ENCODE assay signal across 23 cellular contexts in genomic region chr1:24297187-24297851, GRCh38. TPM values are rescaled to one million over a fixed set of nuclear protein-coding genes. Genes with fewer than 3 reads are reported as not detected.
A peak's percentile ranks its signal among the peaks of the same experiment; 100 is the strongest.
DNase-seq lines count a peak whose midpoint lies in the region; ATAC-seq, FAIRE-seq and TF ChIP-seq lines count a peak whose summit lies in the region.
"Had no signal": no experiment of that assay in that cellular context is flagged by ENCODE, and none has a peak within 500 bp of the region (broad histone marks: within the 10 kb centered on the region; RNA-seq: fewer than 3 reads in every experiment).

No MANE protein-coding gene starts in this region.

- no peak overlapping the region for H4K5ac ChIP-seq in H1 (ENCODE audit: insufficient read length, low read depth, low read length)

- no peak overlapping the region for H2AK5ac ChIP-seq in H1 (ENCODE audit: low read depth, low read length)

- POLR2A ChIA-PET in A673 (lab: Charles Lee; ENCODE audit: low non-redundant PET) (interaction anchor here (0.7 kb wide), 2 partner anchors 10 to 33 kb away, joined by 4 to 6 read pairs; no protein-coding TSS in a partner anchor), H1 (lab: Charles Lee; ENCODE audit: partially characterized antibody) (interaction anchor here (0.9 kb wide), 1 partner anchor 21 kb away, joined by 3 read pairs; no protein-coding TSS in a partner anchor)

- H2AFZ ChIP-seq in H1 (ENCODE audit: low read length), result no peak overlapping the region; the same call in 1 of the 2 replicates

- no peaks in the 10 kb centered on the region for H3K9me3 Mint-ChIP-seq in nephron progenitor cell
- H3K9me3 Mint-ChIP-seq: HFFc6 had no signal

- CTCF ChIA-PET in A673 (lab: Charles Lee), result no interaction called here
- CTCF ChIA-PET in H1 (lab: Charles Lee; ENCODE audit: partially characterized antibody), result interaction anchor here (1.0 to 5.7 kb wide), 7 partner anchors 12 to 142 kb away, joined by 3 to 28 read pairs (median 6); no protein-coding TSS in a partner anchor

- no TSS peak for BruUV-seq in A673 (replicated peaks; lab: Mats Ljungman, UMichigan)

- H4K20me1 ChIP-seq in H1 (replicated peaks in 1 of 2; ENCODE audit: control insufficient read depth in 1 of 2, insufficient read depth in 2 of 2, low read length in 2 of 2), result no peaks in the 10 kb centered on the region

- no peaks in the 10 kb centered on the region for H3K36me3 Mint-ChIP-seq in nephron progenitor cell (ENCODE audit: low read depth)
- H3K36me3 Mint-ChIP-seq: CD4-positive, CD25-positive, alpha-beta regulatory T cell had no signal

- H3K79me2 ChIP-seq in H1 (ENCODE audit: control insufficient read depth in 1 of 2, insufficient read depth in 2 of 2, low read length in 2 of 2), result no peaks in the 10 kb centered on the region

- no peak overlapping the region for H2BK12ac ChIP-seq in H1 (ENCODE audit: low read depth, low read length)

- no peak overlapping the region for H3K4me2 ChIP-seq in H1 (ENCODE audit: insufficient read depth in 1 of 2, low read depth in 2 of 2, low read length in 2 of 2)

- no peak overlapping the region for H3K18ac ChIP-seq in H1 (ENCODE audit: extremely low read depth, low read length)

- H3K27ac ChIP-seq in A673 (ENCODE audit: low read depth, low read length, poor library complexity, severe bottlenecking) (no peak overlapping the region), H1 (ENCODE audit: low read depth, low read length) (no peak overlapping the region)

- WGBS in H1 (ENCODE audit: extremely low coverage in 1 of 2, insufficient coverage in 1 of 2, insufficient read length in 1 of 2, insufficient replicate concordance in 2 of 2, low coverage in 1 of 2, low lambda C conversion rate in 2 of 2, missing lambda C conversion rate in 1 of 2), 2 experiments, result 90% methylated on average over 5 of the region's 5 CpGs; no CpG with 5 or more reads in 1 of the 2 experiments

- H3K4me1 ChIP-seq in A673 (ENCODE audit: insufficient read depth, low read length, poor library complexity, severe bottlenecking), result peaks cover 29% of the 10 kb centered on the region
- peaks cover 2 to 13% (median 7%) of the 10 kb centered on the region in 4 experiments; a peak in 6 of 7 replicates for H3K4me1 ChIP-seq in H1 (replicated peaks in 1 of 4; ENCODE audit: control insufficient read depth in 3 of 4, insufficient read depth in 4 of 4, low read length in 3 of 4)

- H3K4me1 Mint-ChIP-seq in nephron progenitor cell, result peaks cover 43% of the 10 kb centered on the region
- H3K4me1 Mint-ChIP-seq: CD4-positive, CD25-positive, alpha-beta regulatory T cell had no signal

- H3K79me1 ChIP-seq in H1 (ENCODE audit: low read depth, low read length), result no peaks in the 10 kb centered on the region

- peaks cover 6% of the 10 kb centered on the region for H3K27me3 Mint-ChIP-seq in nephron progenitor cell (ENCODE audit: low read depth, poor library complexity)

- H3K23ac ChIP-seq in H1 (ENCODE audit: insufficient read length), result no peak overlapping the region

- no peak for TF ChIP-seq POLR2A in NB4 (IDR thresholded peaks at IDR 0.05; ENCODE audit: extremely low read depth, insufficient read length)
- TF ChIP-seq POLR2A in H1 (IDR thresholded peaks at IDR 0.05; ENCODE audit: control extremely low read depth in 1 of 2, low read depth in 2 of 2, low read length in 2 of 2), result no peak

- H2BK20ac ChIP-seq in H1 (ENCODE audit: low read length), result peak overlapping the region; percentile 6; the same call in 1 of the 2 replicates

- TF ChIP-seq RAD21 in H1 (IDR thresholded peaks at IDR 0.05 in 1 of 2, conservative IDR thresholded peaks at IDR 0.05 in 1 of 2; ENCODE audit: low read depth in 2 of 2, low read length in 2 of 2), result no peak

- no peak overlapping the region for H3K9ac ChIP-seq in H1 (replicated peaks in 1 of 4; ENCODE audit: extremely low read depth in 1 of 4, low read depth in 3 of 4, low read length in 3 of 4)

- no peak overlapping the region for H3K4me3 ChIP-seq in A673 (ENCODE audit: low read depth, low read length, poor library complexity, severe bottlenecking)
- no peak overlapping the region for H3K4me3 ChIP-seq in NB4 (ENCODE audit: low read depth, low read length)
- no peak overlapping the region for H3K4me3 ChIP-seq in H1 (ENCODE audit: extremely low read depth in 1 of 4, insufficient read depth in 2 of 4, low read depth in 3 of 4, low read length in 4 of 4)
- H3K4me3 ChIP-seq: MG63 had no signal

- H3K9me3 ChIP-seq in A673 (ENCODE audit: low read depth, low read length, poor library complexity, severe bottlenecking), result no peaks in the 10 kb centered on the region
- H3K9me3 ChIP-seq in H1 (ENCODE audit: insufficient read depth in 2 of 2, low read depth in 1 of 2, low read length in 1 of 2), result no peaks in the 10 kb centered on the region
- H3K9me3 ChIP-seq: MG63 had no signal

- no peak overlapping the region for H2BK15ac ChIP-seq in H1 (ENCODE audit: low read length)

- H2BK120ac ChIP-seq in H1 (replicated peaks; ENCODE audit: low read depth, low read length), result no peak overlapping the region

- H3K27me3 ChIP-seq in A673 (replicated peaks; ENCODE audit: insufficient read depth, low read depth, low read length, poor library complexity) (no peaks in the 10 kb centered on the region), H1 (replicated peaks in 1 of 4; ENCODE audit: control insufficient read depth in 3 of 4, extremely low read depth in 1 of 4, insufficient read depth in 3 of 4, low read length in 3 of 4) (no peaks in the 10 kb centered on the region)
- H3K27me3 ChIP-seq: MG63 had no signal

- H3K4me3 Mint-ChIP-seq in nephron progenitor cell, result no peak overlapping the region
- H3K4me3 Mint-ChIP-seq: CD4-positive, CD25-positive, alpha-beta regulatory T cell; HFFc6 had no signal

- H3K4ac ChIP-seq in H1 (replicated peaks; ENCODE audit: insufficient read length, low read depth, low read length), result no peak overlapping the region

- H3K23me2 ChIP-seq in H1 (ENCODE audit: low read depth, low read length), result no peaks in the 10 kb centered on the region; the same call in 1 of the 2 replicates

- no peak overlapping the region for H2BK5ac ChIP-seq in H1 (ENCODE audit: low read depth, low read length)

- intact Hi-C loops in A673 (cut with micrococcal nuclease; ENCODE audit: unreplicated experiment), result no loop called here

- H3K14ac ChIP-seq in H1 (ENCODE audit: insufficient read length), result no peak overlapping the region

- ATAC-seq in left lobe of liver, result no peak
- ATAC-seq: SK-N-SH treated with all-trans-retinoic acid at 6 μM for 48 hours had no signal

- no peaks in the 10 kb centered on the region for H3K36me3 ChIP-seq in A673 (ENCODE audit: insufficient read depth, low read length, poor library complexity, severe bottlenecking)
- H3K36me3 ChIP-seq in H1 (ENCODE audit: control insufficient read depth in 2 of 4, insufficient read depth in 4 of 4, low read length in 3 of 4), result no peaks in the 10 kb centered on the region
- H3K36me3 ChIP-seq: MG63 had no signal

- no peak for TF ChIP-seq CTCF in A673 (conservative IDR thresholded peaks at IDR 0.05; ENCODE audit: low read depth, low read length)
- no peak for TF ChIP-seq CTCF in NB4 (IDR thresholded peaks at IDR 0.05; ENCODE audit: low read depth, low read length)
- TF ChIP-seq CTCF in H1 (IDR thresholded peaks at IDR 0.05; ENCODE audit: control extremely low read depth in 1 of 3, insufficient read depth in 1 of 3, low read depth in 1 of 3, low read length in 3 of 3), result no peak
- no peak for TF ChIP-seq CTCF in nephron progenitor cell (IDR thresholded peaks at IDR 0.05)

- H4K8ac ChIP-seq in H1 (ENCODE audit: extremely low read depth, insufficient read depth, low read length), result no peak overlapping the region

- peak overlapping the region; percentile 7 for H3K27ac Mint-ChIP-seq in nephron progenitor cell
- H3K27ac Mint-ChIP-seq: CD4-positive, CD25-positive, alpha-beta regulatory T cell; HFFc6 had no signal

- H4K91ac ChIP-seq in H1 (replicated peaks; ENCODE audit: insufficient read length, low read length), result no peak overlapping the region

- H3K56ac ChIP-seq in H1 (replicated peaks; ENCODE audit: insufficient read length, low read depth, low read length), result no peak overlapping the region

- FAIRE-seq in H1 (lab: Jason Lieb, UNC), result no peak
- FAIRE-seq: A204.1, H54 had no signal

- TF ChIP-seq EP300 in H1 (IDR thresholded peaks at IDR 0.05; ENCODE audit: borderline replicate concordance in 1 of 2, low read depth in 2 of 2, low read length in 2 of 2), result no peak

- DNase-seq in A673 (ENCODE audit: low spot score), result peak; percentile 26
- peak; percentile 56 for DNase-seq in NB4 (ENCODE audit: low read depth)
- DNase-seq in H1 (ENCODE audit: low read depth in 1 of 2, low spot score in 2 of 2), result no peak
- DNase-seq in nephron progenitor cell, result no peak
- DNase-seq in activated naive CD4-positive, alpha-beta T cell treated with Interleukin-2 at 50 U/mL for 16 hours, result no peak
- DNase-seq in left lobe of liver (ENCODE audit: low spot score), result no peak
- no peak for DNase-seq in kidney tubule cell (ENCODE audit: low spot score)
- DNase-seq: CD4-positive, CD25-positive, alpha-beta regulatory T cell; COR-L47; DMS79; HFFc6; MG63; NCI-H1048; NCI-H146; NCI-H2029 treated with DMSO at 0.1 percent for 48 hours; NCI-H2171 treated with DMSO at 0.1 percent for 48 hours; NCI-H446; NCI-H526 had no signal

TF ChIP-seq in H1, 55 proteins besides CTCF, POLR2A, EP300 and RAD21:
- TF ChIP-seq HDAC2 (IDR thresholded peaks at IDR 0.05; ENCODE audit: borderline replicate concordance in 1 of 2, low read depth in 2 of 2, low read length in 2 of 2), result no peak
- no peak for TF ChIP-seq RFX5 (IDR thresholded peaks at IDR 0.05; ENCODE audit: borderline replicate concordance, low read depth, low read length)
- TF ChIP-seq CREB1 (IDR thresholded peaks at IDR 0.05), result no peak
- TF ChIP-seq CBX5 (IDR thresholded peaks at IDR 0.05; ENCODE audit: low read depth, low read length), result no peak
- TF ChIP-seq NRF1 (IDR thresholded peaks at IDR 0.05; ENCODE audit: low read depth, low read length), result no peak
- TF ChIP-seq KDM1A (IDR thresholded peaks at IDR 0.05; ENCODE audit: borderline replicate concordance, low read length), result no peak
- no peak for TF ChIP-seq BACH1 (IDR thresholded peaks at IDR 0.05; ENCODE audit: low read length)
- no peak for TF ChIP-seq TBP (IDR thresholded peaks at IDR 0.05; ENCODE audit: low read depth, low read length)
- TF ChIP-seq CHD2 (IDR thresholded peaks at IDR 0.05; ENCODE audit: low read length), result no peak
- no peak for TF ChIP-seq SUZ12 (IDR thresholded peaks at IDR 0.05; ENCODE audit: low read length)

RNA-seq across cellular contexts. Expression of gene GRHL3, which starts 21.8 kb away (rescaled TPM):
- 0.20 TPM in 1 of 2 replicates, not detected in the other for total RNA-seq in A673 (2021)
- 1.1 and 1.8 TPM in 2 replicates for total RNA-seq in H1 (2021; fragmentation: NEBNext Ultra II Directional; extraction: Animal tissue kit (Norgen Biotek cat#: 25700))
- polyA plus RNA-seq in H1 (2011; rRNA removed), result 0.80 and 2.2 TPM in 2 replicates
- polyA plus RNA-seq in H1 (2011; cell fraction: cytosol; rRNA removed), result 0.84 TPM
- polyA plus RNA-seq in H1 (2011; cell fraction: nucleus; rRNA removed), result 1.7 TPM
- polyA plus RNA-seq in H1 (2012, experiment 1 of 2), result 1.3 to 1.5 TPM (median 1.3 TPM) in 4 replicates
- polyA plus RNA-seq in H1 (2012, experiment 2 of 2), result 0.84 TPM
- 0.53 TPM for polyA plus RNA-seq in H1 (2013, experiment 1 of 2)
- 0.46 TPM for polyA plus RNA-seq in H1 (2013, experiment 2 of 2)
- polyA minus RNA-seq in H1 (2011; rRNA and poly(A)+ RNA removed), result 0.90 and 1.7 TPM in 2 replicates
- 1.5 TPM for polyA minus RNA-seq in H1 (2011; cell fraction: cytosol; rRNA and poly(A)+ RNA removed)
- polyA minus RNA-seq in H1 (2011; cell fraction: nucleus; rRNA and poly(A)+ RNA removed), result 2.0 TPM
- 0.40 TPM for total RNA-seq in left lobe of liver
- total RNA-seq: CD4-positive, CD25-positive, alpha-beta regulatory T cell; HFFc6; LHCN-M2 had no signal
- polyA plus RNA-seq: BJ; CD4-positive, CD25-positive, alpha-beta regulatory T cell had no signal

Comparison
In these comparisons a context has a peak if more than half of its experiments do, and no peak if none do; other contexts are left out.
1. DNase-seq: peak in A673 (single experiment) and NB4 (single experiment); none in H1 (0 of 2), nephron progenitor cell (single experiment), activated naive CD4-positive, alpha-beta T cell treated with Interleukin-2 at 50 U/mL for 16 hours (single experiment), left lobe of liver (single experiment) and kidney tubule cell (single experiment).